Comparison of ENCODE assay signal across 4 cellular contexts in the genomic region with DNA sequence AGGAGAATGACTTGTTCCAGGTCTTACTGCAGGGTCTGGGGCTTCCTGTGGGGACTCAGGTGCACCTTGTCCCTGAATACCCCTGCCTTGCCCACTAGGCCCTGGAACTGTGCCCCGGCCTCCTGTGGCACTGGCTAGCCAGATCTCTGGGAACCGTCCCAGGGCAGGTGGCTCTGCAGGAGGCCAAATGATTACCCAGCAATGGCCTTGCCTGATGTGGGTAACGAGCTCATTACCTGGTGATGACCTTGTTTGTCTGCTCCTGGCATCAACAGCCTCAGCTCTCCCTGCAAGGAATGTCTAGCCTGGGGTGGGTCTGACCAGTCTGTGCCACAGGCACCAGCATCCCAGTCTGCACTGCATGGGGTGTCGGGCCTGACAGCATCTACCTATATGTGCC. TPM values are rescaled to one million over a fixed set of nuclear protein-coding genes. Genes with fewer than 3 reads are reported as not detected.
"Had no signal": no experiment of that assay in that cellular context is flagged by ENCODE, and none has a peak within 500 bp of the region (broad histone marks: within the 10 kb centered on the region; RNA-seq: fewer than 3 reads in every experiment).

No MANE protein-coding gene starts in this region.

RNA-seq across cellular contexts. Expression of a gene that starts 18.2 kb away (rescaled TPM):
- total RNA-seq: activated T-helper 2 cell treated with anti-CD3 and anti-CD28 coated beads, Interferon-gamma antibody, Interleukin-2, Interleukin-4, amounts not matched to agents 10 μg/mL and 5 μg/mL and 100 μg/mL, durations not matched to agents 14 hours and 24 hours and 36 hours; ascending aorta; bronchial epithelial cell had no signal
- polyA plus RNA-seq: aorta had no signal
